18 cellular contexts compared by ENCODE assay signal in the genomic region with DNA sequence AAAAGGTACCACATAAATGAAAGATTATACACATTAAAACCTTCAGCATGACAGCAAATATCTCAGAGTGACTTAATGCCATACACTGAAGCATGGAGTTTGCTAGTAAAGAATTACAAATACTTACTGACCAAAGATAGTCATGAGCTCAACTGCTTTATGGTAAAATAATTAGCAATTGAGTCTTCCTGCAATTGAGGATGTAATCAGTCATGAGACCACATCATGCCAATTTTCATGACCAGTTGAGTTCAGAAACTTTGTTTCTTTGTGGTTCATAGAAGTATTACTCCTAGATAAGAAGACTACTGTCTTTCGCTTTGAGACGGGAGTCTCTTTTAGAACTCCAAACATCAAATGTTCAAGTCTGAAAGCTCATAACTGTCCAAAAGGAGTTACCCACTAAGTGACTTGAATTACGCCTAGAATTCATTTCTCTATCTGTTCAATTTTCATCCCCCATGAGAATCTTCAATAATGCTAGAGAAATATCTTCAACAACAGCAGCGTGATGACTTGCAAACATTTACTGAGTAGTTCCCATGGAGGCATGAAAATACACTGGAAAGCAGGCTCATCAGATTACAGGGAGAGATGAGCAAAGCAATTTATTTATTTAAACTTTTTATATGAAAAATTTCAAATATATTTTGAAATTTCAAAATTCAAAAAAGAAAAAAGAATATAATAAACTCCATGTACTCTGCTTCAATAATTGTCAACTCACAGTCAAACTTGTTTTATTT.
"Had no signal": no experiment of that assay in that cellular context is flagged by ENCODE, and none has a peak within 500 bp of the region (broad histone marks: within the 10 kb centered on the region; RNA-seq: fewer than 3 reads in every experiment).

No MANE protein-coding gene starts in this region.

- H3K9me3 ChIP-seq: esophagus muscularis mucosa, mucosa of descending colon, pancreas had no signal

- FAIRE-seq: endothelial cell of umbilical vein had no signal

- H3K36me3 ChIP-seq: cardiac muscle cell, esophagus muscularis mucosa, pancreas had no signal

- ATAC-seq: mucosa of descending colon; pancreas; sciatic nerve; stimulated activated effector memory CD8-positive, alpha-beta T cell treated with anti-CD3 and anti-CD28 coated beads, Interleukin-12 subunit alpha, Interleukin-12 subunit beta, amount 100 ng/mL, for 72 hours had no signal

- H3K27ac ChIP-seq: cardiac muscle cell, pancreas had no signal

- DNase-seq: activated B cell treated with CpG ODN at 0.5 μM for 24 hours; activated CD4-positive, alpha-beta T cell treated with anti-CD3 and anti-CD28 coated beads for 48 hours; activated CD8-positive, alpha-beta memory T cell treated with anti-CD3 and anti-CD28 coated beads, Interleukin-2, amount 50 U/mL, for 4 hours; activated gamma-delta T cell treated with Interleukin-2 at 50 U/mL for 16 hours; amniotic stem cell; dermis blood vessel endothelial cell; effector memory CD4-positive, alpha-beta T cell; mesenchymal stem cell; mucosa of descending colon; naive B cell; pancreas; stimulated activated CD4-positive, alpha-beta T cell treated with anti-CD3 and anti-CD28 coated beads, Interleukin-4, amount 100 ng/mL, for 24 hours had no signal

- H3K27me3 ChIP-seq: cardiac muscle cell, esophagus muscularis mucosa, pancreas had no signal

- H3K4me3 ChIP-seq: cardiac muscle cell, esophagus muscularis mucosa, mucosa of descending colon, pancreas had no signal

- H3K4me3 Mint-ChIP-seq: activated B cell treated with CpG ODN at 0.5 μM for 24 hours; activated T-helper 1 cell treated with anti-CD3 and anti-CD28 coated beads, Interleukin-12 subunit alpha, Interleukin-12 subunit beta, Interleukin-2, Interleukin-4 antibody, amounts not matched to agents 30 ng/mL and 10 ng/mL and 1 ng/mL, durations not matched to agents 14 hours and 24 hours and 36 hours; naive B cell; stimulated activated effector memory CD8-positive, alpha-beta T cell treated with anti-CD3 and anti-CD28 coated beads, Interleukin-12 subunit alpha, Interleukin-12 subunit beta, amount 100 ng/mL, for 72 hours had no signal

- H3K27me3 Mint-ChIP-seq: activated B cell treated with CpG ODN at 0.5 μM for 24 hours, naive B cell had no signal

- H3K27ac Mint-ChIP-seq: activated B cell treated with CpG ODN at 0.5 μM for 24 hours; activated T-helper 1 cell treated with anti-CD3 and anti-CD28 coated beads, Interleukin-12 subunit alpha, Interleukin-12 subunit beta, Interleukin-2, Interleukin-4 antibody, amounts not matched to agents 30 ng/mL and 10 ng/mL and 1 ng/mL, durations not matched to agents 14 hours and 24 hours and 36 hours; stimulated activated effector memory CD8-positive, alpha-beta T cell treated with anti-CD3 and anti-CD28 coated beads, Interleukin-12 subunit alpha, Interleukin-12 subunit beta, amount 100 ng/mL, for 72 hours had no signal

- H3K36me3 Mint-ChIP-seq: naive B cell; stimulated activated effector memory CD8-positive, alpha-beta T cell treated with anti-CD3 and anti-CD28 coated beads, Interleukin-12 subunit alpha, Interleukin-12 subunit beta, amount 100 ng/mL, for 72 hours had no signal
